Comparison of ENCODE assay signal across 9 cellular contexts in the genomic region with DNA sequence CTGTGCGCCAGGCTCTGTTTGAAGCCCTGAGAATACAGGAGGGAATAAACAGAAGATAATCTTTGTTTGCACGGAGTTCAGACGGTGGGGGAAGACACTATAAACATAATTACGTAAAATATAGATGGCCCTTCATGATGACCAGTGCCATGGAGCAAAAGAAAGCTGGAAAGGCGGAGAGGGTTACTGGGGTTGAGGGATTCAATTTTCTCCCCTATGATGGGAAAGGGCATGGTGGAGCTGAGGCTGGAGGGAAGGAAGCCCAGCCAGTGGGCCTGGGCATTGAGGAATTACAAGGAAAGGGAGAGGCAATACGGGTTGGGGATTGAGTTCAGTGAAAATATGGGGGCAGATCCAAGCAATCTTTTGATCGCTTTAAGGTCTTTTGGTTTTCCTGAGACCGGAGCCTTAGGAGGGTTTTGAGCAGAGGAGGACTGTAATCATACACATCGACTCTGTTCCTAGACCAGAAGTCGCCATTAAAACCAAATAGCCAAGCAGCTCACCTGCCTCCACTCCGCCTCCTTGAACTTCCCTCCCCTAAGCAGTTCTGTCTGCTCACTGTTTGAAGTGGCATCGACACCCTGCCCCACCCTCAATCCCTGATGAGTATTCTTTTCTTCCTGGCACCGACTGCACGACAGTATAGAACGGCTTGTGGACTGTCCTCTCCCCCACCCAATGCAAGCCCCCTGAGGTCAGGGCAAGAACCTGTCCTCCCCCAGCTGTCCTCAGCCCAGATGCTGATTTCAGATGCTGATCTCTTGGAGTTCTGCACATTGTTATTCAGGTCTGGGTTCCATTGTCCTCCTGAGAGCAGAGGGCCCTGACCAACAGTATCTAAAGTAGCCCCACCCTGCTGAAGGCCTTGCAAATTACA. TPM values are rescaled to one million over a fixed set of nuclear protein-coding genes. Genes with fewer than 3 reads are reported as not detected.
DNase-seq lines count a peak whose midpoint lies in the region; ATAC-seq and TF ChIP-seq lines count a peak whose summit lies in the region.
"Had no signal": no experiment of that assay in that cellular context is flagged by ENCODE, and none has a peak within 500 bp of the region (broad histone marks: within the 10 kb centered on the region; RNA-seq: fewer than 3 reads in every experiment).

No MANE protein-coding gene starts in this region.

- H3K9me3 ChIP-seq in heart left ventricle = no peaks in the 10 kb centered on the region
- no peaks in the 10 kb centered on the region for H3K9me3 ChIP-seq in lower lobe of right lung
- H3K9me3 ChIP-seq in vagina = no peaks in the 10 kb centered on the region

- H3K27me3 Mint-ChIP-seq in activated naive CD8-positive, alpha-beta T cell treated with anti-CD3 and anti-CD28 coated beads, Interleukin-2, amount 50 U/mL, for 24 hours = no peaks in the 10 kb centered on the region

- peaks cover 51% of the 10 kb centered on the region for H3K4me1 Mint-ChIP-seq in activated naive CD8-positive, alpha-beta T cell treated with anti-CD3 and anti-CD28 coated beads, Interleukin-2, amount 50 U/mL, for 24 hours

- H3K27me3 ChIP-seq in heart left ventricle (no peaks in the 10 kb centered on the region), lower lobe of right lung (ENCODE audit: low read depth) (no peaks in the 10 kb centered on the region), vagina (no peaks in the 10 kb centered on the region)

- TF ChIP-seq POLR2A in heart left ventricle (IDR thresholded peaks at IDR 0.05) = no peak
- no peak for TF ChIP-seq POLR2A in vagina (IDR thresholded peaks at IDR 0.05)

- WGBS in heart left ventricle, 4 donors = 82 to 85% (median 84%) methylated on average over 15 of the region's 15 CpGs

- no peaks in the 10 kb centered on the region for H3K9me3 Mint-ChIP-seq in activated naive CD8-positive, alpha-beta T cell treated with anti-CD3 and anti-CD28 coated beads, Interleukin-2, amount 50 U/mL, for 24 hours

- peak overlapping the region; percentile 81 for H3K4me3 Mint-ChIP-seq in activated naive CD8-positive, alpha-beta T cell treated with anti-CD3 and anti-CD28 coated beads, Interleukin-2, amount 50 U/mL, for 24 hours

- H3K4me1 ChIP-seq in heart left ventricle = peaks cover 6 to 47% (median 28%) of the 10 kb centered on the region in 12 donors
- H3K4me1 ChIP-seq in lower lobe of right lung = peaks cover 50% of the 10 kb centered on the region
- peaks cover 53% of the 10 kb centered on the region for H3K4me1 ChIP-seq in vagina

- peaks cover 17% of the 10 kb centered on the region for H3K36me3 Mint-ChIP-seq in activated naive CD8-positive, alpha-beta T cell treated with anti-CD3 and anti-CD28 coated beads, Interleukin-2, amount 50 U/mL, for 24 hours (ENCODE audit: low read depth)

- H3K36me3 ChIP-seq in heart left ventricle = peaks cover 0 to 9% (median 6%) of the 10 kb centered on the region in 9 donors
- H3K36me3 ChIP-seq in lower lobe of right lung = peaks cover 9% of the 10 kb centered on the region
- H3K36me3 ChIP-seq in vagina = peaks cover 0 to under 1% of the 10 kb centered on the region in 2 donors

- DNase-seq in heart left ventricle (no peak), Right ventricle myocardium inferior (ENCODE audit: missing footprints) (no peak), lower lobe of right lung (no peak), vagina (ENCODE audit: extremely low spot score in 2 of 2) (no peak), cerebellar cortex (ENCODE audit: low spot score) (no peak), OCI-M2 (lab: John Stamatoyannopoulos, UW; ENCODE audit: unreplicated experiment) (no peak)
- DNase-seq in activated naive CD8-positive, alpha-beta T cell treated with anti-CD3 and anti-CD28 coated beads, Interleukin-2, amount 50 U/mL, for 24 hours = peak; percentile 23

- no peak for TF ChIP-seq CTCF in heart left ventricle (IDR thresholded peaks at IDR 0.05)
- TF ChIP-seq CTCF in lower lobe of right lung (IDR thresholded peaks at IDR 0.05) = no peak
- TF ChIP-seq CTCF in vagina (IDR thresholded peaks at IDR 0.05) = no peak

- peak overlapping the region; percentile 48 for H3K27ac Mint-ChIP-seq in activated naive CD8-positive, alpha-beta T cell treated with anti-CD3 and anti-CD28 coated beads, Interleukin-2, amount 50 U/mL, for 24 hours

- peak overlapping the region in 8 of 12 donors; percentile 47 to 75 (median 52) for H3K4me3 ChIP-seq in heart left ventricle
- peak overlapping the region; percentile 76 for H3K4me3 ChIP-seq in lower lobe of right lung
- peak overlapping the region; percentile 56 to 63 for H3K4me3 ChIP-seq in vagina

- intact Hi-C loops in heart left ventricle (cut with DNase I) = loop anchor here in 1 of 10 donors (5.0 kb wide), 2 partner anchors 40 to 100 kb away; partner anchors contain the start of genes BLOC1S3, CLASRP and TRAPPC6A
- intact Hi-C loops in Right ventricle myocardium inferior (cut with DNase I) = no loop called here
- intact Hi-C loops in lower lobe of right lung (cut with DNase I) = no loop called here
- intact Hi-C loops in vagina (cut with DNase I) = no loop called here

- H3K27ac ChIP-seq in heart left ventricle (peak overlapping the region in 2 of 12 donors; percentile 12 to 86), lower lobe of right lung (peak overlapping the region; percentile 84), vagina (peak overlapping the region; percentile 66)

- ATAC-seq in heart left ventricle (no peak), Right ventricle myocardium inferior (no peak), lower lobe of right lung (no peak), GM18511 (IDR thresholded peaks at IDR 0.05; ENCODE audit: unreplicated experiment) (no peak)
- ATAC-seq in activated naive CD8-positive, alpha-beta T cell treated with anti-CD3 and anti-CD28 coated beads, Interleukin-2, amount 50 U/mL, for 24 hours = no peak

RNA-seq across cellular contexts. Expression of gene ZNF296, which starts 0.8 kb away (rescaled TPM):
- total RNA-seq in heart left ventricle (1 to 10 TPM in 1 of 9 donors, under 1 TPM in 6, not detected in 2; 0.16 to 1.2 (median 0.36) TPM), Right ventricle myocardium inferior (0.19 TPM), lower lobe of right lung (1.7 TPM), vagina (5.6 TPM)
- under 1 TPM; 0.19 to 0.46 TPM for polyA plus RNA-seq in heart left ventricle
- total RNA-seq: Daoy had no signal

RNA-seq across cellular contexts. Expression of gene GEMIN7, which starts 2.0 kb away (rescaled TPM):
- total RNA-seq in heart left ventricle (10 to 100 TPM; 11.4 to 22.0 (median 17.0) TPM), Right ventricle myocardium inferior (15.5 TPM), lower lobe of right lung (16.1 TPM), vagina (42.0 TPM)
- 10 to 100 TPM; 25.0 to 40.8 TPM for polyA plus RNA-seq in heart left ventricle

RNA-seq across cellular contexts. Expression of gene PPP1R37, which starts 15.9 kb away (rescaled TPM):
- total RNA-seq in heart left ventricle = 10 to 100 TPM; 16.0 to 33.7 (median 17.1) TPM
- polyA plus RNA-seq in heart left ventricle = 10 to 100 TPM; 24.0 to 27.9 TPM
- total RNA-seq in Right ventricle myocardium inferior = 15.1 TPM
- 29.1 TPM for total RNA-seq in lower lobe of right lung
- total RNA-seq in vagina = 23.8 TPM

RNA-seq across cellular contexts. Expression of gene CLASRP, which starts 38.2 kb away (rescaled TPM):
- 10 to 100 TPM; 26.0 to 68.2 (median 32.4) TPM for total RNA-seq in heart left ventricle
- polyA plus RNA-seq in heart left ventricle = 10 to 100 TPM; 25.8 to 47.5 TPM
- total RNA-seq in Right ventricle myocardium inferior = 33.4 TPM
- total RNA-seq in lower lobe of right lung = 71.7 TPM
- 93.5 TPM for total RNA-seq in vagina
